ENCODE assay signal across 11 cellular contexts in the genomic region with DNA sequence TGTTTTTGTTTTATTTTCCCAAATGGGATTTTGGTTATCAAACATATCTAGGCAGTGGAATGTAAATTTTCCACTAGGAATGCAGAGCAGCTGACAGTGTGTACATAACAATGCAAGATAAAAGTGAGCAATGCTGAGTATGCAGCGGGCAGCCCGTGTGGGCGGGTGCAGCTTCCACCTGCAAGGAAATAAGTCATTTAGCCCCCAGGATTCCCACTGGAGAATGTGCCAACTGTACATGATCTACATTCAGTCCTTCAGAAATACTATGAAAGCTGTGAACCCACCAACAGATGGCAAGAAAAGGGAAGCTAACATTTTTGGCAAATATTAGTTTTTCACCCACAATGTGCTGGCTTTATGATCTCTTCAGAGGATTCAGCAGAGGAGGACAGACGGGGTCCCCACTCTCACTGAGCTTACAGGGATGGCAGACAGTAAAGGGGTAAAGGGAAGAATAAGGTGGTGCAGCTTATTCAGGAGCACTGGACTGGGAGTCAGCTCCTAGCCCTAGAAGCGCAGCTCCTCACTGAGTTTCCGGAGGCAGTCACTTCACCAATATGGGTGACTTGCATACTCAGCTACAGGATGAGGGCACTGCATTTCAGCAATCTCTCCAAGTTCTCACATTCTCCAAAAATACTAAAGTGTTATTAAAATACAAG. TPM values are rescaled to one million over a fixed set of nuclear protein-coding genes. Genes with fewer than 3 reads are reported as not detected.
DNase-seq lines count a peak whose midpoint lies in the region; ATAC-seq, FAIRE-seq and TF ChIP-seq lines count a peak whose summit lies in the region.
"Had no signal": no experiment of that assay in that cellular context is flagged by ENCODE, and none has a peak within 500 bp of the region (broad histone marks: within the 10 kb centered on the region; RNA-seq: fewer than 3 reads in every experiment).

No MANE protein-coding gene starts in this region.

- H3K36me3 ChIP-seq in A673 (ENCODE audit: insufficient read depth, low read length, poor library complexity, severe bottlenecking): no peaks in the 10 kb centered on the region
- H3K36me3 ChIP-seq in HepG2 (replicated peaks in 1 of 2; ENCODE audit: control insufficient read depth in 1 of 2, insufficient read depth in 2 of 2, low read length in 2 of 2): peaks cover 0 to 3% of the 10 kb centered on the region in 2 experiments; a peak in 2 of 5 replicates

- peak overlapping the region; percentile 74 for H3K9ac ChIP-seq in HepG2 (ENCODE audit: insufficient read depth, low read depth, low read length)

- peak; percentile 97 for FAIRE-seq in HepG2 (lab: Jason Lieb, UNC)

- peak; percentile 33; the same call in 1 of the 2 replicates for TF ChIP-seq RAD21 in HepG2 (CRISPR knock-in tag; IDR thresholded peaks at IDR 0.05)

- POLR2A ChIA-PET in A673 (lab: Charles Lee; ENCODE audit: low non-redundant PET) (interaction anchor here (0.6 to 0.8 kb wide), 2 partner anchors 24 to 30 kb away, joined by 3 to 5 read pairs; no protein-coding TSS in a partner anchor), HepG2 (lab: Yijun Ruan, JAX) (interaction anchor here (1.0 to 1.5 kb wide), 4 partner anchors 8 to 17 kb away, joined by 3 to 7 read pairs (median 4); no protein-coding TSS in a partner anchor), HEK293T (lab: Yijun Ruan, JAX) (no interaction called here)

- TF ChIP-seq EP300 in HepG2 (IDR thresholded peaks at IDR 0.05; ENCODE audit: low read depth in 2 of 2, low read length in 2 of 2) (peak in 1 of 2 experiments; percentile 93; a peak in 2 of 4 replicates), HepG2 (CRISPR knock-in tag; IDR thresholded peaks at IDR 0.05; ENCODE audit: borderline replicate concordance) (peak; percentile 93)

- H3K27ac ChIP-seq in A673 (ENCODE audit: low read depth, low read length, poor library complexity, severe bottlenecking) (peak overlapping the region; percentile 19), HepG2 (ENCODE audit: extremely low read length, insufficient read depth, low read length) (peak overlapping the region; percentile 73)
- H3K27ac ChIP-seq: skin epidermis had no signal

- WGBS in HepG2 (ENCODE audit: low lambda C conversion rate): 26% methylated on average over 6 of the region's 6 CpGs

- peak; percentile 99 for ATAC-seq in HepG2
- ATAC-seq in HG03520 (IDR thresholded peaks at IDR 0.05; ENCODE audit: unreplicated experiment): no peak
- ATAC-seq: left colon had no signal

- H3K4me3 ChIP-seq in A673 (ENCODE audit: low read depth, low read length, poor library complexity, severe bottlenecking): no peak overlapping the region
- H3K4me3 ChIP-seq in choroid plexus epithelial cell (ENCODE audit: low read depth, low read length): no peak overlapping the region
- H3K4me3 ChIP-seq in HepG2 (replicated peaks in 1 of 3; ENCODE audit: insufficient read depth in 1 of 3, low read depth in 2 of 3, low read length in 3 of 3): peak overlapping the region in 1 of 3 experiments; percentile 13; a peak in 1 of 6 replicates
- H3K4me3 ChIP-seq: skin epidermis had no signal

- H3K4me1 ChIP-seq in A673 (ENCODE audit: insufficient read depth, low read length, poor library complexity, severe bottlenecking) (peaks cover 24% of the 10 kb centered on the region), HepG2 (ENCODE audit: insufficient read depth, low read length) (peaks cover 60% of the 10 kb centered on the region)

- in situ Hi-C loops in HepG2 (cut with HindIII; ENCODE audit: extremely low pct_ligation_motif_present, low pct_unique_long_range_greater_than_20kb): no loop called here

- intact Hi-C loops in A673 (cut with micrococcal nuclease; ENCODE audit: unreplicated experiment): no loop called here
- intact Hi-C loops in HepG2 (cut with micrococcal nuclease; ENCODE audit: unreplicated experiment): loop anchor here (1.0 to 2.0 kb wide), 2 partner anchors 17 to 28 kb away; no protein-coding TSS in a partner anchor

- H4K20me1 ChIP-seq in HepG2 (ENCODE audit: insufficient read depth, low read length): no peaks in the 10 kb centered on the region

- H3K4me2 ChIP-seq in HepG2 (ENCODE audit: low read depth, low read length): peak overlapping the region; percentile 66

- CTCF ChIA-PET in A673 (lab: Charles Lee): interaction anchor here (0.5 to 2.2 kb wide), 3 partner anchors 30 to 46 kb away, joined by 4 to 7 read pairs (median 5); no protein-coding TSS in a partner anchor
- CTCF ChIA-PET in HepG2 (lab: Yijun Ruan, JAX; ENCODE audit: low intra/inter-chr PET ratio, low total read pairs): no interaction called here
- CTCF ChIA-PET in HEK293T (lab: Yijun Ruan, JAX): interaction anchor here (0.6 to 1.3 kb wide), 2 partner anchors 30 to 31 kb away, joined by 3 to 5 read pairs; no protein-coding TSS in a partner anchor

- H3K9me3 ChIP-seq in A673 (ENCODE audit: low read depth, low read length, poor library complexity, severe bottlenecking) (peaks cover 19% of the 10 kb centered on the region), HepG2 (ENCODE audit: low read length) (peaks cover 11% of the 10 kb centered on the region; the same call in 1 of the 2 replicates)

- TF ChIP-seq CTCF in A673 (conservative IDR thresholded peaks at IDR 0.05; ENCODE audit: low read depth, low read length) (no peak), choroid plexus epithelial cell (conservative IDR thresholded peaks at IDR 0.05; ENCODE audit: low read depth, low read length) (no peak), HepG2 (CRISPR knock-in tag; IDR thresholded peaks at IDR 0.05) (0 out of 2 replicates have a peak, but pooled peaks have one; percentile 12)

- H3K27me3 ChIP-seq in A673 (replicated peaks; ENCODE audit: insufficient read depth, low read depth, low read length, poor library complexity) (no peaks in the 10 kb centered on the region), HepG2 (ENCODE audit: control insufficient read depth in 1 of 2, insufficient read depth in 2 of 2, low read length in 2 of 2) (no peaks in the 10 kb centered on the region)

- no peak for TF ChIP-seq POLR2A in HepG2 (IDR thresholded peaks at IDR 0.05; ENCODE audit: insufficient read depth in 1 of 2, low read depth in 2 of 2, low read length in 2 of 2)

- no TSS peak for BruUV-seq in A673 (replicated peaks; lab: Mats Ljungman, UMichigan)
- no TSS peak for BruUV-seq in HepG2 (replicated peaks; lab: Mats Ljungman, UMichigan)

- H2AFZ ChIP-seq in HepG2 (ENCODE audit: low read length): no peak overlapping the region

- peaks cover 85% of the 10 kb centered on the region for H3K79me2 ChIP-seq in HepG2 (ENCODE audit: insufficient read depth, low read length)

- peak; percentile 75 for DNase-seq in A673 (ENCODE audit: low spot score)
- peak; percentile 17 for DNase-seq in HuH-7 (ENCODE audit: low spot score)
- peak; percentile 68 for DNase-seq in choroid plexus epithelial cell (ENCODE audit: low read depth)
- peak; percentile 93 for DNase-seq in HepG2 (ENCODE audit: low spot score)
- no peak for DNase-seq in activated gamma-delta T cell treated with Interleukin-2 at 50 U/mL for 16 hours
- no peak for DNase-seq in NCI-H2196 treated with DMSO at 0.1 percent for 48 hours (lab: John Stamatoyannopoulos, UW; ENCODE audit: unreplicated experiment)
- DNase-seq in HEK293T (ENCODE audit: extremely low spot score): no peak
- DNase-seq: NCI-H146 had no signal

TF ChIP-seq in HepG2, 621 proteins besides CTCF, POLR2A, EP300 and RAD21 (continues in another document):
- no peak for TF ChIP-seq ZNF441 (CRISPR knock-in tag; IDR thresholded peaks at IDR 0.05; ENCODE audit: borderline replicate concordance)
- no peak for TF ChIP-seq ZNF883 (CRISPR knock-in tag; IDR thresholded peaks at IDR 0.05; ENCODE audit: not compliant biosample characterization)
- TF ChIP-seq ZNF614 (CRISPR knock-in tag; IDR thresholded peaks at IDR 0.05; ENCODE audit: borderline replicate concordance): peak; percentile 82; the same call in 1 of the 2 replicates

TF ChIP-seq in HEK293T, 16 proteins besides CTCF, POLR2A, EP300 and RAD21 (continues in another document):
- TF ChIP-seq L3MBTL2 (conservative IDR thresholded peaks at IDR 0.05) (no peak), ELF4 (IDR thresholded peaks at IDR 0.05) (no peak), BHLHE40 (IDR thresholded peaks at IDR 0.05; ENCODE audit: borderline replicate concordance) (no peak), FOXA1 (IDR thresholded peaks at IDR 0.05) (no peak), LEF1 (IDR thresholded peaks at IDR 0.05; ENCODE audit: borderline replicate concordance) (no peak), ZNF384 (IDR thresholded peaks at IDR 0.05) (no peak)
- TF ChIP-seq, protein P1, sequence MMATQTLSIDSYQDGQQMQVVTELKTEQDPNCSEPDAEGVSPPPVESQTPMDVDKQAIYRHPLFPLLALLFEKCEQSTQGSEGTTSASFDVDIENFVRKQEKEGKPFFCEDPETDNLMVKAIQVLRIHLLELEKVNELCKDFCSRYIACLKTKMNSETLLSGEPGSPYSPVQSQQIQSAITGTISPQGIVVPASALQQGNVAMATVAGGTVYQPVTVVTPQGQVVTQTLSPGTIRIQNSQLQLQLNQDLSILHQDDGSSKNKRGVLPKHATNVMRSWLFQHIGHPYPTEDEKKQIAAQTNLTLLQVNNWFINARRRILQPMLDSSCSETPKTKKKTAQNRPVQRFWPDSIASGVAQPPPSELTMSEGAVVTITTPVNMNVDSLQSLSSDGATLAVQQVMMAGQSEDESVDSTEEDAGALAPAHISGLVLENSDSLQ (IDR thresholded peaks at IDR 0.05): no peak

RNA-seq across cellular contexts. Expression of a gene that starts 44.2 kb away (rescaled TPM):
- total RNA-seq in A673 (2021): 45.1 and 54.9 TPM in 2 replicates
- 36.2 and 40.4 TPM in 2 replicates for total RNA-seq in HepG2 (2016; rRNA removed; fragmentation: Illumina TruSeq; extraction: Trizol)
- 23.4 and 24.8 TPM in 2 replicates for total RNA-seq in HepG2 (2016; cell fraction: cytosol; rRNA removed; fragmentation: Illumina TruSeq; extraction: Trizol; ENCODE audit: low read depth)
- 34.4 and 42.0 TPM in 2 replicates for total RNA-seq in HepG2 (2016; cell fraction: insoluble cytoplasmic fraction; rRNA removed; fragmentation: Illumina TruSeq; extraction: Trizol)
- total RNA-seq in HepG2 (2016; cell fraction: membrane; rRNA removed; fragmentation: Illumina TruSeq; extraction: Trizol): 13.9 and 16.3 TPM in 2 replicates
- total RNA-seq in HepG2 (2016; cell fraction: nucleus; rRNA removed; fragmentation: Illumina TruSeq; extraction: Trizol): 34.1 and 37.7 TPM in 2 replicates
- polyA plus RNA-seq in HepG2 (2011; rRNA removed): 6.5 and 9.0 TPM in 2 replicates
- 4.7 and 6.5 TPM in 2 replicates for polyA plus RNA-seq in HepG2 (2011; cell fraction: cytosol; rRNA removed)
- polyA plus RNA-seq in HepG2 (2011; cell fraction: nucleus; rRNA removed): 8.1 and 9.5 TPM in 2 replicates
- 17.9 and 50.5 TPM in 2 replicates for polyA plus RNA-seq in HepG2 (2012)
- polyA plus RNA-seq in HepG2 (2016; cell fraction: cytosol; fragmentation: Illumina TruSeq; extraction: Trizol; ENCODE audit: low read depth): 4.5 and 5.8 TPM in 2 replicates
- polyA plus RNA-seq in HepG2 (2016; cell fraction: insoluble cytoplasmic fraction; fragmentation: Illumina TruSeq; extraction: Trizol; ENCODE audit: low read depth): 33.2 and 33.9 TPM in 2 replicates
- 6.3 and 6.7 TPM in 2 replicates for polyA plus RNA-seq in HepG2 (2016; cell fraction: membrane; fragmentation: Illumina TruSeq; extraction: Trizol; ENCODE audit: low read depth)
- 25.2 and 32.0 TPM in 2 replicates for polyA plus RNA-seq in HepG2 (2016; cell fraction: nucleus; fragmentation: Illumina TruSeq; extraction: Trizol; ENCODE audit: insufficient read depth, low read depth)
- 0.05 and 14.8 TPM in 2 replicates for polyA minus RNA-seq in HepG2 (2011; rRNA and poly(A)+ RNA removed; ENCODE audit: low replicate concordance)
- 9.5 and 14.1 TPM in 2 replicates for polyA minus RNA-seq in HepG2 (2011; cell fraction: cytosol; rRNA and poly(A)+ RNA removed)
- 26.1 and 43.1 TPM in 2 replicates for polyA minus RNA-seq in HepG2 (2011; cell fraction: nucleus; rRNA and poly(A)+ RNA removed)

Comparison
In these comparisons a context has a peak if more than half of its experiments do, and no peak if none do; other contexts are left out.
1. DNase-seq: peak in A673 (single experiment), HuH-7 (single experiment), choroid plexus epithelial cell (single experiment) and HepG2 (single experiment); none in activated gamma-delta T cell treated with Interleukin-2 at 50 U/mL for 16 hours (single experiment), NCI-H2196 treated with DMSO at 0.1 percent for 48 hours (single experiment) and HEK293T (single experiment).